ENCODE assay signal across 16 cellular contexts in the genomic region with DNA sequence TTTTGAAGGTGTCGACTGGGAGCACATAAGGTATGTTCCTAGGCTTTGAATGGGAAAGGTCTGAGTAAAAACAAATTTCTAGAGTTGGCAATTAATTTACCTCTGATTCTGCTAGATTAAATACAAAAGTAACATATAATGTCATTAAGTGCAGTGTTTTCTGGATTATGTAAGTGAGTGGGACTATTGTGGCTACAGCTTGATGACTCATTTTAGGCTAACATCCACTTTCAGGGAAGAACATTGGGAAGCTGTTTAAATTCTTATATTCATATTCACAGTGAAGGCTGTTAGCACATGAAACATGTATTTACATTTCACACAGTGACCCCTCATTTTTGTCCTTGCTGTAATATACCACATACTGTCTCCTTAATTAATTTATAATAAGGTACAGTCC. TPM values are rescaled to one million over a fixed set of nuclear protein-coding genes. Genes with fewer than 3 reads are reported as not detected.
A peak's percentile ranks its signal among the peaks of the same experiment; 100 is the strongest.
DNase-seq lines count a peak whose midpoint lies in the region; ATAC-seq, FAIRE-seq and TF ChIP-seq lines count a peak whose summit lies in the region.
"Had no signal": no experiment of that assay in that cellular context is flagged by ENCODE, and none has a peak within 500 bp of the region (broad histone marks: within the 10 kb centered on the region; RNA-seq: fewer than 3 reads in every experiment).

No MANE protein-coding gene starts in this region.

- no peaks in the 10 kb centered on the region for H3K27me3 Mint-ChIP-seq in astrocyte (ENCODE audit: low read depth, unreplicated experiment)
- H3K27me3 Mint-ChIP-seq in activated CD8-positive, alpha-beta memory T cell treated with anti-CD3 and anti-CD28 coated beads, Interleukin-2, amount 10 ng/mL, durations not matched to agents 7 days and 5 days = no peaks in the 10 kb centered on the region
- H3K27me3 Mint-ChIP-seq: activated CD4-positive, alpha-beta memory T cell treated with anti-CD3 and anti-CD28 coated beads for 36 hours had no signal

- H3K4me3 Mint-ChIP-seq in astrocyte (ENCODE audit: unreplicated experiment) = no peak overlapping the region
- no peak overlapping the region for H3K4me3 Mint-ChIP-seq in activated CD8-positive, alpha-beta memory T cell treated with anti-CD3 and anti-CD28 coated beads, Interleukin-2, amount 10 ng/mL, durations not matched to agents 7 days and 5 days
- H3K4me3 Mint-ChIP-seq: activated CD4-positive, alpha-beta memory T cell treated with anti-CD3 and anti-CD28 coated beads for 36 hours; nephron; T-helper 2 cell treated with Interferon-gamma antibody and Interleukin-4, amounts not matched to agents 5 μg/mL and 100 μg/mL, for 36 hours had no signal

- no peak overlapping the region for H3K4me3 ChIP-seq in astrocyte (ENCODE audit: insufficient read depth, low read depth, low read length)
- H3K4me3 ChIP-seq: testis had no signal

- H3K9me3 Mint-ChIP-seq in astrocyte (ENCODE audit: unreplicated experiment) = no peaks in the 10 kb centered on the region
- no peaks in the 10 kb centered on the region for H3K9me3 Mint-ChIP-seq in activated CD8-positive, alpha-beta memory T cell treated with anti-CD3 and anti-CD28 coated beads, Interleukin-2, amount 10 ng/mL, durations not matched to agents 7 days and 5 days (ENCODE audit: low read depth)
- H3K9me3 Mint-ChIP-seq: activated CD4-positive, alpha-beta memory T cell treated with anti-CD3 and anti-CD28 coated beads for 36 hours; nephron; T-helper 2 cell treated with Interferon-gamma antibody and Interleukin-4, amounts not matched to agents 5 μg/mL and 100 μg/mL, for 36 hours had no signal

- H3K4me2 ChIP-seq in astrocyte (ENCODE audit: low read length) = no peak overlapping the region

- H3K4me1 ChIP-seq in astrocyte (ENCODE audit: insufficient read depth, low read length) (no peaks in the 10 kb centered on the region), foreskin keratinocyte (peaks cover 8% of the 10 kb centered on the region)
- H3K4me1 ChIP-seq: testis had no signal

- H3K36me3 ChIP-seq in astrocyte (ENCODE audit: insufficient read depth, low read length) = peaks cover 58% of the 10 kb centered on the region

- H4K20me1 ChIP-seq in astrocyte (ENCODE audit: insufficient read depth, low read length) = peaks cover 15% of the 10 kb centered on the region

- H2AFZ ChIP-seq in astrocyte (ENCODE audit: low read depth, low read length) = no peak overlapping the region

- H3K9ac ChIP-seq in astrocyte (ENCODE audit: low read length) = no peak overlapping the region

- peaks cover 5% of the 10 kb centered on the region for H3K36me3 Mint-ChIP-seq in astrocyte (ENCODE audit: low read depth, unreplicated experiment)
- peaks cover 21% of the 10 kb centered on the region for H3K36me3 Mint-ChIP-seq in activated CD8-positive, alpha-beta memory T cell treated with anti-CD3 and anti-CD28 coated beads, Interleukin-2, amount 10 ng/mL, durations not matched to agents 7 days and 5 days

- CTCF ChIA-PET in activated CD8-positive, alpha-beta memory T cell treated with anti-CD3 and anti-CD28 coated beads, Interleukin-2, amount 10 ng/mL, durations not matched to agents 7 days and 5 days (lab: Charles Lee) = interaction anchor here (1.1 kb wide), 1 partner anchor 13 kb away, joined by 4 read pairs; no protein-coding TSS in a partner anchor

- no peaks in the 10 kb centered on the region for H3K27me3 ChIP-seq in astrocyte (ENCODE audit: insufficient read depth, low read length)
- H3K27me3 ChIP-seq in foreskin keratinocyte = no peaks in the 10 kb centered on the region
- H3K27me3 ChIP-seq: testis had no signal

- DNase-seq in DMS53 (lab: John Stamatoyannopoulos, UW) (peak; percentile 23), DMS53 treated with DMSO at 0.1 percent for 48 hours (lab: John Stamatoyannopoulos, UW; ENCODE audit: unreplicated experiment) (no peak), astrocyte (ENCODE audit: low read depth) (peak; percentile 77), foreskin keratinocyte (peak in 1 of 2 donors; percentile 36), DMS79 treated with DMSO at 0.1 percent for 48 hours (lab: John Stamatoyannopoulos, UW) (no peak), NCI-H128 (lab: John Stamatoyannopoulos, UW; ENCODE audit: unreplicated experiment) (no peak)
- DNase-seq in activated CD8-positive, alpha-beta memory T cell treated with anti-CD3 and anti-CD28 coated beads, Interleukin-2, amount 10 ng/mL, durations not matched to agents 7 days and 5 days = no peak
- no peak for DNase-seq in activated CD4-positive, alpha-beta T cell treated with anti-CD3 and anti-CD28 coated beads for 1 hour
- DNase-seq: activated CD4-positive, alpha-beta memory T cell treated with anti-CD3 and anti-CD28 coated beads for 36 hours; activated gamma-delta T cell treated with Interleukin-2 at 50 U/mL for 16 hours; NCI-H1092; testis had no signal

- H3K27ac Mint-ChIP-seq in astrocyte (ENCODE audit: unreplicated experiment) = no peak overlapping the region
- no peak overlapping the region for H3K27ac Mint-ChIP-seq in activated CD8-positive, alpha-beta memory T cell treated with anti-CD3 and anti-CD28 coated beads, Interleukin-2, amount 10 ng/mL, durations not matched to agents 7 days and 5 days
- H3K27ac Mint-ChIP-seq: activated CD4-positive, alpha-beta memory T cell treated with anti-CD3 and anti-CD28 coated beads for 36 hours; nephron; T-helper 2 cell treated with Interferon-gamma antibody and Interleukin-4, amounts not matched to agents 5 μg/mL and 100 μg/mL, for 36 hours had no signal

- H3K79me2 ChIP-seq in astrocyte (ENCODE audit: insufficient read depth, low read length) = no peaks in the 10 kb centered on the region

- FAIRE-seq in astrocyte (lab: Jason Lieb, UNC) = peak; percentile 29

- TF ChIP-seq CTCF in astrocyte (IDR thresholded peaks at IDR 0.05; ENCODE audit: insufficient read depth, low read depth, low read length) (no peak), foreskin keratinocyte (conservative IDR thresholded peaks at IDR 0.05) (no peak)

- ATAC-seq in foreskin keratinocyte = peak; percentile 59
- no peak for ATAC-seq in activated CD8-positive, alpha-beta memory T cell treated with anti-CD3 and anti-CD28 coated beads, Interleukin-2, amount 10 ng/mL, durations not matched to agents 7 days and 5 days
- ATAC-seq: Panc1 had no signal

- peak overlapping the region; percentile 48 for H3K27ac ChIP-seq in astrocyte (ENCODE audit: low read depth, low read length)
- no peak overlapping the region for H3K27ac ChIP-seq in foreskin keratinocyte
- H3K27ac ChIP-seq: 22Rv1, testis had no signal

- H3K4me1 Mint-ChIP-seq in astrocyte (ENCODE audit: low read depth, unreplicated experiment) = peaks cover 10% of the 10 kb centered on the region
- H3K4me1 Mint-ChIP-seq in activated CD8-positive, alpha-beta memory T cell treated with anti-CD3 and anti-CD28 coated beads, Interleukin-2, amount 10 ng/mL, durations not matched to agents 7 days and 5 days = no peaks in the 10 kb centered on the region
- H3K4me1 Mint-ChIP-seq: nephron had no signal

- H3K9me3 ChIP-seq in astrocyte (ENCODE audit: insufficient read depth, low read depth, low read length) = no peaks in the 10 kb centered on the region
- H3K9me3 ChIP-seq: testis had no signal

RNA-seq across cellular contexts. Expression of gene BMAL2, which starts 13.2 kb away (rescaled TPM):
- total RNA-seq in astrocyte (12.1 and 13.6 TPM in 2 replicates), foreskin keratinocyte (102 and 113 TPM in 2 replicates)
- 20.4 and 26.6 TPM in 2 replicates for polyA plus RNA-seq in foreskin keratinocyte
- 10 to 100 TPM; 23.1 to 38.4 TPM for total RNA-seq in activated CD8-positive, alpha-beta memory T cell treated with anti-CD3 and anti-CD28 coated beads, Interleukin-2, amount 10 ng/mL, durations not matched to agents 7 days and 5 days

Comparison
In these comparisons a context has a peak if more than half of its experiments do, and no peak if none do; other contexts are left out.
1. DNase-seq: peak in DMS53 (single experiment) and astrocyte (single experiment); none in DMS53 treated with DMSO at 0.1 percent for 48 hours (single experiment), DMS79 treated with DMSO at 0.1 percent for 48 hours (single experiment), activated CD8-positive, alpha-beta memory T cell treated with anti-CD3 and anti-CD28 coated beads, Interleukin-2, amount 10 ng/mL, durations not matched to agents 7 days and 5 days (single experiment), NCI-H128 (single experiment) and activated CD4-positive, alpha-beta T cell treated with anti-CD3 and anti-CD28 coated beads for 1 hour (single experiment).